In genomic region chr3:4981688-4982494, GRCh38 we compare ENCODE assay signal across 8 cellular contexts. TPM values are rescaled to one million over a fixed set of nuclear protein-coding genes. Genes with fewer than 3 reads are reported as not detected.
DNase-seq lines count a peak whose midpoint lies in the region; ATAC-seq and TF ChIP-seq lines count a peak whose summit lies in the region.

No MANE protein-coding gene starts in this region.

- peak overlapping the region; percentile 96 to 99 for H3K27ac ChIP-seq in uterus

- H3K4me1 ChIP-seq in uterus = peaks cover 0 to 22% of the 10 kb centered on the region in 2 donors

- ATAC-seq in HG03460 (IDR thresholded peaks at IDR 0.05; ENCODE audit: unreplicated experiment) = no peak

- TF ChIP-seq POLR2A in uterus (IDR thresholded peaks at IDR 0.05) = no peak

- H3K9me3 ChIP-seq in MG63 (no peaks in the 10 kb centered on the region), uterus (no peaks in the 10 kb centered on the region)

- no peaks in the 10 kb centered on the region for H3K27me3 ChIP-seq in MG63
- H3K27me3 ChIP-seq in uterus = no peaks in the 10 kb centered on the region

- peak; percentile 65 for DNase-seq in EL
- peak; percentile 22 for DNase-seq in MG63
- DNase-seq in astrocyte of the hippocampus (ENCODE audit: low read depth, low spot score) = peak; percentile 81
- peak; percentile 58 to 81 for DNase-seq in lung microvascular endothelial cell (ENCODE audit: low read depth in 2 of 2)
- no peak for DNase-seq in uterus
- no peak for DNase-seq in RPMI8226
- no peak for DNase-seq in NCI-H1048 (lab: John Stamatoyannopoulos, UW)

- H3K4me3 ChIP-seq in MG63 = peak overlapping the region; percentile 30
- H3K4me3 ChIP-seq in uterus = peak overlapping the region; percentile 72 to 92

- TF ChIP-seq CTCF in uterus (IDR thresholded peaks at IDR 0.05) = peak; percentile 21 to 74 (median 50)

- intact Hi-C loops in uterus (cut with DNase I; ENCODE audit: low total_unique reads) = no loop called here

- H3K36me3 ChIP-seq in MG63 (peaks cover 14% of the 10 kb centered on the region), uterus (no peaks in the 10 kb centered on the region)

RNA-seq across cellular contexts. Expression of gene BHLHE40, which starts 2.7 kb away (rescaled TPM):
- 2.6 TPM in 2 replicates for total RNA-seq in MG63 (2014; rRNA removed; shearing (Covaris generic); ENCODE audit: low replicate concordance)
- total RNA-seq in lung microvascular endothelial cell = 7.8 and 9.7 TPM in 2 replicates
- total RNA-seq in uterus = 10 to 100 TPM; 11.4 to 84.2 (median 28.1) TPM

Comparison
In these comparisons a context has a peak if more than half of its experiments do, and no peak if none do; other contexts are left out.
1. DNase-seq: peak in EL (single experiment), MG63 (single experiment), astrocyte of the hippocampus (single experiment) and lung microvascular endothelial cell (2 of 2); none in uterus (0 of 2), RPMI8226 (single experiment) and NCI-H1048 (single experiment).